Comparison of ENCODE assay signal across 8 cellular contexts in the genomic region with DNA sequence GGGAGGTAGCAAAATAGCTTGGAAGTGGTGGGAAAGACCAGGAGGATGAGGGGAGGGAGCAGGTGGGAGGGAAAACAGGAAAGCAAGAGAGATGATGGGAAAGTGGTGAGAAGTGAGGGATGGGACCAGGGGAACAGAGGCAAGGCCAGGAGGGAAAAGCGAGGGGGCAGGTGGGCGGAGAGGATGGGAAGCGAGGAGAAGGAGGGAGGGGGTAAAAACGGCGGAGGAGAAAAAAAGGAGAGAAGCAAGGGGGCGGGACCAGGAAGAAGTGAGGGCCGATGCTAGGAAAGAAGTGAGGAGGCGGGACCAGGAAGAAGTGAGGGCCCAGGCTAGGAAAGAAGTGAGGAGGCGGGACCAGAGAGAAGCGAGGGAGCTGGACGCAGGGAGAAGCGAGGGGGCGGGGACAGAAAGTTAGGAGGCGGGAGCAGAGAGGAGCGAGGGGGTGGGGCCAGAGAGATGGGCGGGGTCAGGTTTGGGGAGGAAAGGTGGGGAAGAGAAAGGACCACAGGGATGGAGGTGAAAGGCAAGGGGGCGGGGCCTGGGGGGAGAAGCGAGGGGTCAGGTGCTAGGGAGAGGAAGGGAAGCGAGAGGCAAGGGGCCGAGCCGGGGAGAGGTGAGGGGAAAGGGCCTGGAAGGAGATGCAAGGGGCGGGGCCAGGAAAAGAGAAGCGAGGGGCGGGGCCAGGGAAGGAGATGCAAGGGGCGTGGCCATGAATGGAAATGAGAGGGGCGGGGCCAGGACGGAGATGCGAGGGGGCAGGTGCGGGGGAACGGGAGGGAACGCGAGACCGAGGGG. TPM values are rescaled to one million over a fixed set of nuclear protein-coding genes. Genes with fewer than 3 reads are reported as not detected.
DNase-seq lines count a peak whose midpoint lies in the region; ATAC-seq, FAIRE-seq and TF ChIP-seq lines count a peak whose summit lies in the region.

No MANE protein-coding gene starts in this region.

- H3K79me2 ChIP-seq in Loucy (ENCODE audit: insufficient read depth, low read length) (peaks cover 53% of the 10 kb centered on the region), neural progenitor cell (ENCODE audit: low read depth) (peaks cover 42% of the 10 kb centered on the region)

- H3F3A ChIP-seq in Loucy (ENCODE audit: low read depth): peaks cover 12% of the 10 kb centered on the region
- H3F3A ChIP-seq in neural progenitor cell (ENCODE audit: low read depth): peaks cover 50% of the 10 kb centered on the region

- H3K4me3 ChIP-seq in Loucy (ENCODE audit: low read length, poor library complexity, severe bottlenecking) (peak overlapping the region; percentile 83), SJSA1 (peak overlapping the region; percentile 99), gastroesophageal sphincter (peak overlapping the region; percentile 53 to 89), neural progenitor cell (peak overlapping the region; percentile 96)

- H3K36me3 Mint-ChIP-seq in neural progenitor cell: peaks cover 2% of the 10 kb centered on the region

- peak; percentile 79 for ATAC-seq in gastroesophageal sphincter
- ATAC-seq in stimulated activated naive CD8-positive, alpha-beta T cell treated with anti-CD3 and anti-CD28 coated beads, Interleukin-15, amount 100 ng/mL, for 72 hours: peak; percentile 56
- ATAC-seq in HG03280 (IDR thresholded peaks at IDR 0.05; ENCODE audit: unreplicated experiment): no peak

- 0 out of 2 replicates have a peak overlapping the region, but pooled peaks have one; percentile 23 for H3K27ac ChIP-seq in SJSA1
- peak overlapping the region; percentile 91 to 99 (median 98) for H3K27ac ChIP-seq in gastroesophageal sphincter
- peak overlapping the region; percentile 39 for H3K27ac ChIP-seq in neural progenitor cell

- H3K9ac ChIP-seq in Loucy (ENCODE audit: low read depth, low read length, poor library complexity, severe bottlenecking) (peak overlapping the region; percentile 78), neural progenitor cell (no peak overlapping the region)

- no peak for TF ChIP-seq CTCF in Loucy (conservative IDR thresholded peaks at IDR 0.05; ENCODE audit: low read length)
- TF ChIP-seq CTCF in gastroesophageal sphincter (IDR thresholded peaks at IDR 0.05): no peak
- TF ChIP-seq CTCF in neural progenitor cell (IDR thresholded peaks at IDR 0.05): no peak

- DNase-seq in GM12892 (ENCODE audit: insufficient read length) (peak; percentile 53), SJSA1 (ENCODE audit: low read depth in 1 of 2, low spot score in 2 of 2) (peak; percentile 78 to 98), neural progenitor cell (ENCODE audit: low spot score) (peak; percentile 99)
- peak; percentile 37 to 80 (median 70) for DNase-seq in activated naive CD4-positive, alpha-beta T cell (lab: John Stamatoyannopoulos, UW)
- DNase-seq in stimulated activated naive CD8-positive, alpha-beta T cell treated with anti-CD3 and anti-CD28 coated beads, Interleukin-15, amount 100 ng/mL, for 72 hours: peak; percentile 86 to 87

- H3K36me3 ChIP-seq in Loucy (ENCODE audit: insufficient read depth, low read length) (no peaks in the 10 kb centered on the region), SJSA1 (peaks cover 7% of the 10 kb centered on the region), gastroesophageal sphincter (no peaks in the 10 kb centered on the region), neural progenitor cell (no peaks in the 10 kb centered on the region)

- H3K27ac Mint-ChIP-seq in neural progenitor cell: no peak overlapping the region
- peak overlapping the region; percentile 79 to 81 for H3K27ac Mint-ChIP-seq in stimulated activated naive CD8-positive, alpha-beta T cell treated with anti-CD3 and anti-CD28 coated beads, Interleukin-15, amount 100 ng/mL, for 72 hours

- H3K27me3 Mint-ChIP-seq in neural progenitor cell (ENCODE audit: insufficient read depth, low read depth): peaks cover 6% of the 10 kb centered on the region
- H3K27me3 Mint-ChIP-seq in stimulated activated naive CD8-positive, alpha-beta T cell treated with anti-CD3 and anti-CD28 coated beads, Interleukin-15, amount 100 ng/mL, for 72 hours: no peaks in the 10 kb centered on the region

- H3K9me3 ChIP-seq in Loucy (ENCODE audit: insufficient read depth, low read depth, low read length): no peaks in the 10 kb centered on the region
- H3K9me3 ChIP-seq in SJSA1 (replicated peaks): no peaks in the 10 kb centered on the region
- H3K9me3 ChIP-seq in gastroesophageal sphincter: no peaks in the 10 kb centered on the region
- H3K9me3 ChIP-seq in neural progenitor cell (ENCODE audit: low read depth): no peaks in the 10 kb centered on the region

- H3K9me2 ChIP-seq in Loucy (replicated peaks; ENCODE audit: low read depth, low read length): no peaks in the 10 kb centered on the region

- peak; percentile 94 for FAIRE-seq in GM12892 (lab: Jason Lieb, UNC)

- peak overlapping the region; percentile 85 for H3K4me3 Mint-ChIP-seq in neural progenitor cell
- H3K4me3 Mint-ChIP-seq in stimulated activated naive CD8-positive, alpha-beta T cell treated with anti-CD3 and anti-CD28 coated beads, Interleukin-15, amount 100 ng/mL, for 72 hours: peak overlapping the region; percentile 90 to 92

- H3K9me3 Mint-ChIP-seq in neural progenitor cell: no peaks in the 10 kb centered on the region
- H3K9me3 Mint-ChIP-seq in stimulated activated naive CD8-positive, alpha-beta T cell treated with anti-CD3 and anti-CD28 coated beads, Interleukin-15, amount 100 ng/mL, for 72 hours: no peaks in the 10 kb centered on the region

- H3K4me1 ChIP-seq in Loucy (ENCODE audit: insufficient read depth, low read length, poor library complexity, severe bottlenecking) (peaks cover 50% of the 10 kb centered on the region), SJSA1 (replicated peaks) (peaks cover 22% of the 10 kb centered on the region), gastroesophageal sphincter (peaks cover 3 to 56% (median 8%) of the 10 kb centered on the region in 3 donors), neural progenitor cell (peaks cover 37% of the 10 kb centered on the region)

- peaks cover 46% of the 10 kb centered on the region for H3K4me1 Mint-ChIP-seq in neural progenitor cell
- H3K4me1 Mint-ChIP-seq in stimulated activated naive CD8-positive, alpha-beta T cell treated with anti-CD3 and anti-CD28 coated beads, Interleukin-15, amount 100 ng/mL, for 72 hours: peaks cover 60% of the 10 kb centered on the region

- TF ChIP-seq EP300 in gastroesophageal sphincter (IDR thresholded peaks at IDR 0.05): no peak

- H2AFZ ChIP-seq in Loucy (ENCODE audit: low read length) (no peak overlapping the region), neural progenitor cell (replicated peaks) (no peak overlapping the region)

- 4 to 10% methylated on average over 18 to 21 of the region's 33 CpGs for WGBS in gastroesophageal sphincter (ENCODE audit: low coverage in 1 of 2), 2 donors

- H3K27me3 ChIP-seq in Loucy (ENCODE audit: insufficient read depth, low read length, poor library complexity, severe bottlenecking) (peaks cover 3% of the 10 kb centered on the region), SJSA1 (replicated peaks) (no peaks in the 10 kb centered on the region), gastroesophageal sphincter (no peaks in the 10 kb centered on the region), neural progenitor cell (no peaks in the 10 kb centered on the region)

- H4K20me1 ChIP-seq in Loucy (ENCODE audit: insufficient read depth, low read length, poor library complexity, severe bottlenecking) (peaks cover 50% of the 10 kb centered on the region), neural progenitor cell (ENCODE audit: low read depth) (no peaks in the 10 kb centered on the region)

- TF ChIP-seq POLR2A in GM12892 (IDR thresholded peaks at IDR 0.05; ENCODE audit: low read depth, low read length) (no peak), gastroesophageal sphincter (IDR thresholded peaks at IDR 0.05) (no peak)

- H3K4me2 ChIP-seq in Loucy (ENCODE audit: low read depth, low read length, poor library complexity, severe bottlenecking) (peak overlapping the region; percentile 76), neural progenitor cell (peak overlapping the region; percentile 83)

RNA-seq across cellular contexts. Expression of a gene that starts 1.0 kb away (rescaled TPM):
- polyA plus RNA-seq in GM12892 (2012; ENCODE audit: missing spikeins): 4.2 TPM
- total RNA-seq in SJSA1 (2014; rRNA removed; shearing (Covaris generic)): 19.0 and 20.3 TPM in 2 replicates
- total RNA-seq in gastroesophageal sphincter (10 to 100 TPM; 20.1 to 26.2 (median 21.9) TPM), neural progenitor cell (ENCODE audit: low replicate concordance) (31.0 and 34.5 TPM in 2 replicates)

Comparison
In these comparisons a context has a peak if more than half of its experiments do, and no peak if none do; other contexts are left out.
1. H3K27ac ChIP-seq: peak in every context shown above with its lines; median percentile 98 in gastroesophageal sphincter; 39 in neural progenitor cell; 23 in SJSA1.